ENCODE assay signal across 27 cellular contexts in the genomic region with DNA sequence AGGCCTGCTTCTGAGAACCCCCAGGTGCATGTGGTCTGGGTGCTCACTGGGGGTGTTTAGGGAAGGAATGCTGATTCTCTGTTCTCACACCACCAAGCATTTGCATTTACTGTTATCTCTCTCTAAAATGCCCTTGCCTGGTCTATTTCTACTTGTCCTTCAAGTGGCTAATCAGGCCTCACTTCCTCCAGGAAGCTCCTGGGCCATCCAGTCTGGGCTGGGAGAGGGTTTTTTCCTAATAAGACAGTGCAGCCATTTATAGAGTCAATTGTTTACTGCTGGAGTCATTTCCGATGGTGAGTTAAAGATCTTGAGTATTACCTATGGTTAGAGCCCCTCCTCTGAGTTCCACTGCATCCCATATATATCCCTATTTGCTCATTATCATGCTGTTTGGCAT.
"Had no signal": no experiment of that assay in that cellular context is flagged by ENCODE, and none has a peak within 500 bp of the region (broad histone marks: within the 10 kb centered on the region; RNA-seq: fewer than 3 reads in every experiment).

No MANE protein-coding gene starts in this region.

- H3K4me3 Mint-ChIP-seq: mesothelial cell of epicardium; naive B cell; natural killer cell; nephron progenitor cell; neural progenitor cell; stimulated activated memory B cell treated with anti-CD40 and anti-IgM and Interleukin-4, amounts not matched to agents 10 μg/mL and 1 μg/mL and 100 μg/mL, for 72 hours; stimulated activated naive CD8-positive, alpha-beta T cell treated with anti-CD3 and anti-CD28 coated beads, Interleukin-15, amount 100 ng/mL, for 72 hours; type B pancreatic cell had no signal

- H3K36me3 ChIP-seq: left lung, neural progenitor cell, neutrophil, right atrium auricular region, right lobe of liver, tibial nerve, uterus had no signal

- H3K27ac Mint-ChIP-seq: mesothelial cell of epicardium; naive B cell; natural killer cell; nephron progenitor cell; neural progenitor cell; stimulated activated memory B cell treated with anti-CD40 and anti-IgM and Interleukin-4, amounts not matched to agents 10 μg/mL and 1 μg/mL and 100 μg/mL, for 72 hours; type B pancreatic cell had no signal

- H3K9me3 ChIP-seq: left lung, neutrophil, right atrium auricular region, right lobe of liver, tibial nerve, uterus had no signal

- H3K4me1 ChIP-seq: parathyroid adenoma, right lobe of liver had no signal

- DNase-seq: kidney glomerular epithelial cell; left colon; left lung; mesendoderm; naive B cell; natural killer cell; nephron progenitor cell; occipital lobe; right lobe of liver; stimulated activated CD4-positive, alpha-beta T cell treated with anti-CD3 and anti-CD28 coated beads, Interleukin-1b, Interleukin-23, amount 100 ng/mL, for 48 hours; stimulated activated CD4-positive, alpha-beta T cell treated with anti-CD3 and anti-CD28 coated beads, Interleukin-2, amount 100 ng/mL, for 48 hours; stimulated activated CD4-positive, alpha-beta T cell treated with anti-CD3 and anti-CD28 coated beads, Interleukin-4, amount 100 ng/mL, for 4 hours; stimulated activated CD8-positive, alpha-beta memory T cell treated with anti-CD3 and anti-CD28 coated beads, Interleukin-4, amount 100 ng/mL, for 48 hours; stimulated activated naive CD4-positive, alpha-beta T cell treated with Interleukin-2 at 50 U/mL for 16 hours; stimulated activated naive CD8-positive, alpha-beta T cell treated with anti-CD3 and anti-CD28 coated beads, Interleukin-15, amount 100 ng/mL, for 72 hours; substantia nigra; uterus had no signal

- ATAC-seq: left colon; left lung; natural killer cell; stimulated activated naive CD8-positive, alpha-beta T cell treated with anti-CD3 and anti-CD28 coated beads, Interleukin-15, amount 100 ng/mL, for 72 hours had no signal

- H3K4me1 Mint-ChIP-seq: naive B cell; natural killer cell; nephron progenitor cell; stimulated activated memory B cell treated with anti-CD40 and anti-IgM and Interleukin-4, amounts not matched to agents 10 μg/mL and 1 μg/mL and 100 μg/mL, for 72 hours; stimulated activated naive CD8-positive, alpha-beta T cell treated with anti-CD3 and anti-CD28 coated beads, Interleukin-15, amount 100 ng/mL, for 72 hours had no signal

- H3K79me2 ChIP-seq: parathyroid adenoma had no signal

- H3K4me2 ChIP-seq: neural progenitor cell, smooth muscle cell had no signal

- H3K36me3 Mint-ChIP-seq: mesothelial cell of epicardium; naive B cell; natural killer cell; neural progenitor cell; stimulated activated memory B cell treated with anti-CD40 and anti-IgM and Interleukin-4, amounts not matched to agents 10 μg/mL and 1 μg/mL and 100 μg/mL, for 72 hours; type B pancreatic cell had no signal

- H2AFZ ChIP-seq: neural progenitor cell, parathyroid adenoma had no signal

- H3K9ac ChIP-seq: neural progenitor cell, parathyroid adenoma had no signal

- H3K27ac ChIP-seq: left lung, neural progenitor cell, neutrophil, parathyroid adenoma, right atrium auricular region, right lobe of liver, uterus had no signal

- H3K9me3 Mint-ChIP-seq: natural killer cell; nephron progenitor cell; neural progenitor cell; stimulated activated naive CD8-positive, alpha-beta T cell treated with anti-CD3 and anti-CD28 coated beads, Interleukin-15, amount 100 ng/mL, for 72 hours; type B pancreatic cell had no signal

- H3K27me3 Mint-ChIP-seq: stimulated activated naive CD8-positive, alpha-beta T cell treated with anti-CD3 and anti-CD28 coated beads, Interleukin-15, amount 100 ng/mL, for 72 hours; type B pancreatic cell had no signal

- H3K4me3 ChIP-seq: left lung, lung, neural progenitor cell, right atrium auricular region, right lobe of liver, smooth muscle cell, tibial nerve, uterus had no signal

- H3K27me3 ChIP-seq: left lung, neural progenitor cell, neutrophil, right atrium auricular region, right lobe of liver, tibial nerve, uterus had no signal
